Comparison of ENCODE assay signal across 28 cellular contexts in the genomic region with DNA sequence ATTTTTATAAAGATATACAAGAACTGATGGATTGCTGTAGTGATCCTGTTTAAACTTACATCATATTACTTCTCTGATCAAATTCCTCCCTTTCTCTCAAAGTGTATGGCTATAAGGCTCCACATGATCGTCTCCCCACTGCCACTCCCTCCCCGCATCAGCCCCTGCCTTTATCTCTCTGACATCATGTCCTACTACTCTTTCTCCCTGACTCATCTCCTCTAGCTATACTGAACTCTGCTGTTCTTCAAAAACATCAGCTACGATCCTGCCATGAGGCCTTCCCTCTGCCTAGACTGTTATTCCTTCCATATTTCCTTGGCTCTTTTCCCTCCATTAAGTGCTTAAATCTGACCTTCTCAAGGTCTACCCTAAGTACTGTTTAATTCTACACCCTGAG. TPM values are rescaled to one million over a fixed set of nuclear protein-coding genes. Genes with fewer than 3 reads are reported as not detected.
"Had no signal": no experiment of that assay in that cellular context is flagged by ENCODE, and none has a peak within 500 bp of the region (broad histone marks: within the 10 kb centered on the region; RNA-seq: fewer than 3 reads in every experiment).

No MANE protein-coding gene starts in this region.

- H3K4me2 ChIP-seq: smooth muscle cell had no signal

- H3K9me3 ChIP-seq: colonic mucosa, gastrocnemius medialis, lower lobe of right lung, prostate gland, right atrium auricular region, stomach, thyroid gland had no signal

- H3K27me3 ChIP-seq: colonic mucosa, gastrocnemius medialis, right atrium auricular region, stomach, thyroid gland had no signal

- H3K27ac ChIP-seq: colonic mucosa, epithelial cell of prostate, gastrocnemius medialis, lower lobe of right lung, prostate gland, right atrium auricular region, stomach, thyroid gland had no signal

- H3K36me3 ChIP-seq: colonic mucosa, gastrocnemius medialis, lower lobe of right lung, prostate gland, right atrium auricular region, stomach, thyroid gland had no signal

- FAIRE-seq: islet of Langerhans had no signal

- H3K4me1 ChIP-seq: colonic mucosa, gastrocnemius medialis, lower lobe of right lung, prostate gland, right atrium auricular region, stomach, thyroid gland had no signal

- DNase-seq: colonic mucosa; effector CD8-positive, alpha-beta T cell; endodermal cell; foreskin fibroblast; gastrocnemius medialis; head of caudate nucleus; left cardiac atrium; left ventricle myocardium superior; lower lobe of right lung; naive thymus-derived CD8-positive, alpha-beta T cell; nephron progenitor cell; nucleus accumbens; stimulated activated CD4-positive, alpha-beta T cell treated with anti-CD3 and anti-CD28 coated beads, Interleukin-12 subunit alpha, Interleukin-12 subunit beta, amount 100 ng/mL, for 4 hours; stimulated activated CD4-positive, alpha-beta T cell treated with anti-CD3 and anti-CD28 coated beads, Interleukin-1b, Interleukin-23, amount 100 ng/mL, for 48 hours; stimulated activated CD4-positive, alpha-beta T cell treated with anti-CD3 and anti-CD28 coated beads, Interleukin-4, amount 100 ng/mL, for 1 hour; stimulated activated naive CD4-positive, alpha-beta T cell treated with Interleukin-2 at 50 U/mL for 16 hours; stomach; thyroid gland; trophoblast cell had no signal

- H3K4me3 ChIP-seq: colonic mucosa, gastrocnemius medialis, lower lobe of right lung, prostate gland, right atrium auricular region, smooth muscle cell, stomach, thyroid gland had no signal

- ATAC-seq: esophagus mucosa; gastrocnemius medialis; left cardiac atrium; left ventricle myocardium superior; lower lobe of right lung; naive thymus-derived CD8-positive, alpha-beta T cell; sciatic nerve; stimulated activated effector memory CD8-positive, alpha-beta T cell treated with anti-CD3 and anti-CD28 coated beads, Interleukin-12 subunit alpha, Interleukin-12 subunit beta, amount 100 ng/mL, for 72 hours had no signal

RNA-seq across cellular contexts. Expression of a gene that starts 22.8 kb away (rescaled TPM):
- total RNA-seq: myocyte; naive thymus-derived CD8-positive, alpha-beta T cell had no signal
- polyA plus RNA-seq: naive thymus-derived CD8-positive, alpha-beta T cell had no signal
